ENCODE assay signal across 9 cellular contexts in genomic region chr12:117607778-117608177, GRCh38.
"Had no signal": no experiment of that assay in that cellular context is flagged by ENCODE, and none has a peak within 500 bp of the region (broad histone marks: within the 10 kb centered on the region; RNA-seq: fewer than 3 reads in every experiment).

No MANE protein-coding gene starts in this region.

- H3K27ac Mint-ChIP-seq: IgD-negative memory B cell had no signal

- H3K9me3 Mint-ChIP-seq: H9 had no signal

- H3K4me2 ChIP-seq: KMS-11 had no signal

- ATAC-seq: HepG2 had no signal

- H3K27me3 Mint-ChIP-seq: IgD-negative memory B cell had no signal

- H3K4me3 Mint-ChIP-seq: H9, IgD-negative memory B cell had no signal

- FAIRE-seq: H54, HepG2 had no signal

- DNase-seq: GOT3, H9, HCEC 1CT, KBM-7 had no signal

- H3K9ac ChIP-seq: KMS-11 had no signal

- H3K27ac ChIP-seq: HL-60, KMS-11 had no signal

- H3K36me3 Mint-ChIP-seq: IgD-negative memory B cell had no signal

- H3K4me1 Mint-ChIP-seq: IgD-negative memory B cell had no signal
